16 cellular contexts compared by ENCODE assay signal in genomic region chr22:21098099-21098671, GRCh38. TPM values are rescaled to one million over a fixed set of nuclear protein-coding genes. Genes with fewer than 3 reads are reported as not detected.
DNase-seq lines count a peak whose midpoint lies in the region; ATAC-seq, FAIRE-seq and TF ChIP-seq lines count a peak whose summit lies in the region.
"Had no signal": no experiment of that assay in that cellular context is flagged by ENCODE, and none has a peak within 500 bp of the region (broad histone marks: within the 10 kb centered on the region; RNA-seq: fewer than 3 reads in every experiment).

No MANE protein-coding gene starts in this region.

- POLR2A ChIA-PET in PC-9 (lab: Charles Lee; ENCODE audit: unreplicated experiment) (interaction anchor here (0.6 kb wide), 1 partner anchor 83 kb away, joined by 3 read pairs; the partner anchor contains the start of gene P2RX6), HepG2 (lab: Yijun Ruan, JAX) (no interaction called here)

- H4K20me1 ChIP-seq in GM23338 (replicated peaks; ENCODE audit: insufficient read depth) (peaks cover 6% of the 10 kb centered on the region), PC-9 (ENCODE audit: insufficient read depth) (no peaks in the 10 kb centered on the region), HepG2 (ENCODE audit: insufficient read depth, low read length) (no peaks in the 10 kb centered on the region)

- no peaks in the 10 kb centered on the region for H3K9me3 Mint-ChIP-seq in GM23338
- H3K9me3 Mint-ChIP-seq: activated naive CD8-positive, alpha-beta T cell treated with anti-CD3 and anti-CD28 coated beads, Interleukin-2, amount 10 ng/mL, durations not matched to agents 7 days and 5 days had no signal

- H3K4me1 Mint-ChIP-seq in GM23338: 0 out of 3 replicates have a peak, but pooled peaks cover 4% of the 10 kb centered on the region

- CTCF ChIA-PET in PC-9 (lab: Charles Lee) (no interaction called here), HepG2 (lab: Yijun Ruan, JAX; ENCODE audit: low intra/inter-chr PET ratio, low total read pairs) (no interaction called here)

- H2AFZ ChIP-seq in GM23338 (no peak overlapping the region), PC-9 (no peak overlapping the region), HepG2 (ENCODE audit: low read length) (no peak overlapping the region)

- TF ChIP-seq POLR2A in erythroblast (IDR thresholded peaks at IDR 0.05; ENCODE audit: low read length) (no peak), stomach (IDR thresholded peaks at IDR 0.05) (no peak), HepG2 (IDR thresholded peaks at IDR 0.05; ENCODE audit: insufficient read depth in 1 of 2, low read depth in 2 of 2, low read length in 2 of 2) (no peak)

- FAIRE-seq in HepG2 (lab: Jason Lieb, UNC): no peak

- H3K79me2 ChIP-seq in GM23338 (replicated peaks; ENCODE audit: insufficient read depth) (no peaks in the 10 kb centered on the region), PC-9 (ENCODE audit: low read depth) (no peaks in the 10 kb centered on the region), HepG2 (ENCODE audit: insufficient read depth, low read length) (no peaks in the 10 kb centered on the region)

- no peak overlapping the region for H3K4me3 Mint-ChIP-seq in GM23338
- H3K4me3 Mint-ChIP-seq: activated naive CD8-positive, alpha-beta T cell treated with anti-CD3 and anti-CD28 coated beads, Interleukin-2, amount 10 ng/mL, durations not matched to agents 7 days and 5 days; CD4-positive, CD25-positive, alpha-beta regulatory T cell had no signal

- TF ChIP-seq CTCF in GM23338 (conservative IDR thresholded peaks at IDR 0.05; ENCODE audit: low read depth in 2 of 2) (peak; percentile 38 to 53; a peak in 3 of 4 replicates), PC-9 (conservative IDR thresholded peaks at IDR 0.05) (0 out of 2 replicates have a peak, but pooled peaks have one; percentile 22), stomach (IDR thresholded peaks at IDR 0.05) (no peak), HepG2 (CRISPR knock-in tag; IDR thresholded peaks at IDR 0.05) (no peak)

- in situ Hi-C loops in HepG2 (cut with HindIII; ENCODE audit: extremely low pct_ligation_motif_present, low pct_unique_long_range_greater_than_20kb): no loop called here

- H3K9ac ChIP-seq in HepG2 (ENCODE audit: insufficient read depth, low read depth, low read length): no peak overlapping the region

- H3K4me2 ChIP-seq in GM23338: no peak overlapping the region
- no peak overlapping the region for H3K4me2 ChIP-seq in PC-9
- no peak overlapping the region for H3K4me2 ChIP-seq in HepG2 (ENCODE audit: low read depth, low read length)

- H3K4me3 ChIP-seq in GM23338: no peak overlapping the region
- no peak overlapping the region for H3K4me3 ChIP-seq in PC-9
- no peak overlapping the region for H3K4me3 ChIP-seq in stomach
- H3K4me3 ChIP-seq in HepG2 (replicated peaks in 1 of 3; ENCODE audit: insufficient read depth in 1 of 3, low read depth in 2 of 3, low read length in 3 of 3): no peak overlapping the region

- TF ChIP-seq RAD21 in HepG2 (CRISPR knock-in tag; IDR thresholded peaks at IDR 0.05): no peak

- DNase-seq in CMK (ENCODE audit: low read depth) (peak; percentile 47), GM23338 (ENCODE audit: low spot score) (peak; percentile 43), PC-9 (no peak), erythroblast (lab: John Stamatoyannopoulos, UW) (peak; percentile 28 to 31), stomach (no peak), HepG2 (ENCODE audit: low spot score) (no peak), NOMO-1 treated with DMSO at 0.1 percent for 48 hours (lab: John Stamatoyannopoulos, UW; ENCODE audit: unreplicated experiment) (no peak)
- DNase-seq: activated naive CD8-positive, alpha-beta T cell treated with anti-CD3 and anti-CD28 coated beads, Interleukin-2, amount 10 ng/mL, durations not matched to agents 7 days and 5 days; NCI-H1105 treated with DMSO at 0.1 percent for 48 hours; T1000 had no signal

- no peak for TF ChIP-seq EP300 in stomach (IDR thresholded peaks at IDR 0.05)
- no peak for TF ChIP-seq EP300 in HepG2 (IDR thresholded peaks at IDR 0.05; ENCODE audit: low read depth in 2 of 2, low read length in 2 of 2)
- no peak for TF ChIP-seq EP300 in HepG2 (CRISPR knock-in tag; IDR thresholded peaks at IDR 0.05; ENCODE audit: borderline replicate concordance)

- H3K27ac Mint-ChIP-seq in GM23338: no peak overlapping the region
- H3K27ac Mint-ChIP-seq: activated naive CD8-positive, alpha-beta T cell treated with anti-CD3 and anti-CD28 coated beads, Interleukin-2, amount 10 ng/mL, durations not matched to agents 7 days and 5 days; CD4-positive, CD25-positive, alpha-beta regulatory T cell had no signal

- WGBS in stomach, 5 donors: 70 to 82% (median 73%) methylated on average over 1 of the region's 1 CpG
- WGBS in HepG2 (ENCODE audit: low lambda C conversion rate): 70% methylated on average over 1 of the region's 1 CpG

- BruUV-seq in PC-9 (replicated peaks; lab: Mats Ljungman, UMichigan): no TSS peak
- no TSS peak for BruUV-seq in HepG2 (replicated peaks; lab: Mats Ljungman, UMichigan)

- H3F3A ChIP-seq in GM23338 (replicated peaks; ENCODE audit: low read depth) (no peaks in the 10 kb centered on the region), PC-9 (ENCODE audit: insufficient read depth, low read depth) (peaks cover 24% of the 10 kb centered on the region)

- intact Hi-C loops in PC-9 (cut with micrococcal nuclease; ENCODE audit: unreplicated experiment): no loop called here
- intact Hi-C loops in stomach (cut with DNase I; ENCODE audit: low total_unique reads): no loop called here
- intact Hi-C loops in HepG2 (cut with micrococcal nuclease; ENCODE audit: unreplicated experiment): no loop called here

- peaks cover 4% of the 10 kb centered on the region for H3K27me3 Mint-ChIP-seq in GM23338 (ENCODE audit: insufficient read depth, low read depth, poor library complexity)

- no peaks in the 10 kb centered on the region for H3K4me1 ChIP-seq in GM23338 (ENCODE audit: insufficient read depth)
- peaks cover 34% of the 10 kb centered on the region for H3K4me1 ChIP-seq in PC-9 (replicated peaks; ENCODE audit: insufficient read depth)
- H3K4me1 ChIP-seq in stomach: peaks cover 0 to 6% (median 3%) of the 10 kb centered on the region in 4 donors
- H3K4me1 ChIP-seq in HepG2 (ENCODE audit: insufficient read depth, low read length): no peaks in the 10 kb centered on the region

- H3K9me3 ChIP-seq in PC-9 (ENCODE audit: insufficient read depth, low read depth): no peaks in the 10 kb centered on the region
- no peaks in the 10 kb centered on the region for H3K9me3 ChIP-seq in stomach
- H3K9me3 ChIP-seq in HepG2 (ENCODE audit: low read length): no peaks in the 10 kb centered on the region

- ATAC-seq in GM23338 (no peak), GM21737 (IDR thresholded peaks at IDR 0.05; ENCODE audit: unreplicated experiment) (no peak), HepG2 (no peak)

- H3K27me3 ChIP-seq in GM23338 (ENCODE audit: insufficient read depth) (peaks cover 8% of the 10 kb centered on the region; the same call in 1 of the 2 replicates), PC-9 (ENCODE audit: insufficient read depth, low read depth) (no peaks in the 10 kb centered on the region), stomach (peaks cover 0 to 25% (median 0%) of the 10 kb centered on the region in 3 donors), HepG2 (ENCODE audit: control insufficient read depth in 1 of 2, insufficient read depth in 2 of 2, low read length in 2 of 2) (peaks cover 1 to 7% of the 10 kb centered on the region in 2 experiments; a peak in 3 of 5 replicates)

- H3K36me3 Mint-ChIP-seq in GM23338 (ENCODE audit: low read depth): no peaks in the 10 kb centered on the region
- H3K36me3 Mint-ChIP-seq: activated naive CD8-positive, alpha-beta T cell treated with anti-CD3 and anti-CD28 coated beads, Interleukin-2, amount 10 ng/mL, durations not matched to agents 7 days and 5 days had no signal

- H3K27ac ChIP-seq in GM23338 (ENCODE audit: low read depth) (no peak overlapping the region), PC-9 (no peak overlapping the region), stomach (no peak overlapping the region), HepG2 (ENCODE audit: extremely low read length, insufficient read depth, low read length) (no peak overlapping the region)

- H3K36me3 ChIP-seq in GM23338 (ENCODE audit: insufficient read depth) (no peaks in the 10 kb centered on the region), PC-9 (ENCODE audit: low read depth) (no peaks in the 10 kb centered on the region), stomach (no peaks in the 10 kb centered on the region), HepG2 (replicated peaks in 1 of 2; ENCODE audit: control insufficient read depth in 1 of 2, insufficient read depth in 2 of 2, low read length in 2 of 2) (no peaks in the 10 kb centered on the region)

- H3K9me2 ChIP-seq in GM23338 (ENCODE audit: insufficient read depth) (no peaks in the 10 kb centered on the region), PC-9 (ENCODE audit: insufficient read depth) (no peaks in the 10 kb centered on the region)

TF ChIP-seq in HepG2, 621 proteins besides CTCF, POLR2A, EP300 and RAD21 (continues in another document):
- no peak for TF ChIP-seq ATF1 (CRISPR knock-in tag; IDR thresholded peaks at IDR 0.05)

RNA-seq across cellular contexts. Expression of gene LRRC74B, which starts 52.4 kb away (rescaled TPM):
- not detected in 2 replicates for total RNA-seq in GM23338 (2014; rRNA removed; shearing (Covaris generic))
- polyA plus RNA-seq in GM23338 (2016; fragmentation: Nextera tagmentation; extraction: Ambion mirVana): not detected in 2 replicates
- total RNA-seq in PC-9 (2021): 0.25 TPM in 1 of 2 replicates, not detected in the other
- not detected for total RNA-seq in stomach
- polyA plus RNA-seq in stomach: not detected
- not detected in 2 replicates for total RNA-seq in HepG2 (2016; rRNA removed; fragmentation: Illumina TruSeq; extraction: Trizol)
- total RNA-seq in HepG2 (2016; cell fraction: cytosol; rRNA removed; fragmentation: Illumina TruSeq; extraction: Trizol; ENCODE audit: low read depth): not detected in 2 replicates
- total RNA-seq in HepG2 (2016; cell fraction: insoluble cytoplasmic fraction; rRNA removed; fragmentation: Illumina TruSeq; extraction: Trizol): not detected in 2 replicates
- not detected in 2 replicates for total RNA-seq in HepG2 (2016; cell fraction: membrane; rRNA removed; fragmentation: Illumina TruSeq; extraction: Trizol)
- total RNA-seq in HepG2 (2016; cell fraction: nucleus; rRNA removed; fragmentation: Illumina TruSeq; extraction: Trizol): not detected in 2 replicates
- polyA plus RNA-seq in HepG2 (2011; rRNA removed): not detected in 2 replicates
- not detected in 2 replicates for polyA plus RNA-seq in HepG2 (2011; cell fraction: cytosol; rRNA removed)
- not detected in 2 replicates for polyA plus RNA-seq in HepG2 (2011; cell fraction: nucleus; rRNA removed)
- polyA plus RNA-seq in HepG2 (2012): not detected in 2 replicates
- not detected in 2 replicates for polyA plus RNA-seq in HepG2 (2016; cell fraction: cytosol; fragmentation: Illumina TruSeq; extraction: Trizol; ENCODE audit: low read depth)
- not detected in 2 replicates for polyA plus RNA-seq in HepG2 (2016; cell fraction: insoluble cytoplasmic fraction; fragmentation: Illumina TruSeq; extraction: Trizol; ENCODE audit: low read depth)
- not detected in 2 replicates for polyA plus RNA-seq in HepG2 (2016; cell fraction: membrane; fragmentation: Illumina TruSeq; extraction: Trizol; ENCODE audit: low read depth)
- not detected in 2 replicates for polyA plus RNA-seq in HepG2 (2016; cell fraction: nucleus; fragmentation: Illumina TruSeq; extraction: Trizol; ENCODE audit: insufficient read depth, low read depth)
- not detected in 2 replicates for polyA minus RNA-seq in HepG2 (2011; rRNA and poly(A)+ RNA removed; ENCODE audit: low replicate concordance)
- polyA minus RNA-seq in HepG2 (2011; cell fraction: cytosol; rRNA and poly(A)+ RNA removed): not detected in 2 replicates
- polyA minus RNA-seq in HepG2 (2011; cell fraction: nucleus; rRNA and poly(A)+ RNA removed): not detected in 2 replicates
- total RNA-seq: activated naive CD8-positive, alpha-beta T cell treated with anti-CD3 and anti-CD28 coated beads, Interleukin-2, amount 10 ng/mL, durations not matched to agents 7 days and 5 days; cerebellum; fibroblast of lung; lung microvascular endothelial cell; NCI-H460 had no signal
- polyA plus RNA-seq: CD4-positive, CD25-positive, alpha-beta regulatory T cell; fibroblast of lung had no signal

Comparison
In these comparisons a context has a peak if more than half of its experiments do, and no peak if none do; other contexts are left out.
1. DNase-seq: peak in CMK (single experiment), GM23338 (single experiment) and erythroblast (2 of 2); none in PC-9 (0 of 2), stomach (single experiment), HepG2 (single experiment) and NOMO-1 treated with DMSO at 0.1 percent for 48 hours (single experiment).
2. CTCF ChIP-seq: peak in GM23338 (2 of 2) and PC-9 (single experiment); none in stomach (0 of 7) and HepG2 (single experiment).